1 cellular context compared by ENCODE assay signal in the genomic region with DNA sequence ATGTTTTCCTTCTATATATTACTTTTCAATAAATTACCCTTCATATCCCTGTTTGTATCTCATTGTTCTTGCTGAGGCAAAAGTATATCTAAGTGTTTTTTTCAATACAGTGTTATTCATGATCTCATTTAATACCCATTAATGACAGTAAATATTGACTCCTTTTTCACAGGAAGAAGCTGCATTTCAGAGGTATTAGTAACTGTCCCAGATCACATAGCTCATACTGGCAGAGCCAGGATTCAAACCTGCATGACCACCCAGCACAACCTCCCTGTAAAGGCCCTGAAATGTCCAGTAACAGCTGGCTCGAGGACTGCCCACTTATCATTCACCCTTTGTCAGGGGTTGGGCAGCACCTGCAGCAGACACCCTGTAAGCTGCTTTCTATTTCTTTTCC.
TF ChIP-seq lines count a peak whose summit lies in the region.

No MANE protein-coding gene starts in this region.

TF ChIP-seq in IMR-90, 13 proteins besides CTCF, POLR2A, EP300 and RAD21:
- TF ChIP-seq MAZ (IDR thresholded peaks at IDR 0.05; ENCODE audit: borderline replicate concordance, low read depth, low read length) (no peak), BHLHE40 (IDR thresholded peaks at IDR 0.05; ENCODE audit: low read depth, low read length) (no peak), FOS (IDR thresholded peaks at IDR 0.05; ENCODE audit: low read depth, low read length) (no peak), MXI1 (IDR thresholded peaks at IDR 0.05; ENCODE audit: borderline replicate concordance, low read depth, low read length) (no peak)
